30 cellular contexts compared by ENCODE assay signal in the genomic region with DNA sequence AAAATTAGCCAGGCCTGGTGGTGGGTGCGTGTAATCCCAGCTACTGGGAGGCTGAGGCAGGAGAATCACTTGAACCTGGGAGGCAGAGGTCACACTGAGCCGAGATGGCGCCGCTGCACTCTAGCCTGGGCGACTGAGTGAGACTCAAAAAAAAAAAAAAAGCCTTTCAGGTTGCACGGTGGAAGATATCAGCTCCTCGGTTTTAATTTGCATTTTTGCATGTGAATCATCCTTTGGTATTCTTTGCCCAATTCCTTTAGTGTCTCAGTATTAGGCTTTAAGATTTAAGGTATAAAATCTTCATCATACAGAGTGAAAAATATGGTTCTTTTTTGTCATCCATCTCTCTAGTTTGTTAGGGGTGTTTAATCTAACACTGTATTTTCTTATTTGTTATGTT.
"Had no signal": no experiment of that assay in that cellular context is flagged by ENCODE, and none has a peak within 500 bp of the region (broad histone marks: within the 10 kb centered on the region; RNA-seq: fewer than 3 reads in every experiment).

No MANE protein-coding gene starts in this region.

- H3K27me3 ChIP-seq: ascending aorta, body of pancreas, breast epithelium, MG63, SJSA1 had no signal

- H3K27ac ChIP-seq: ascending aorta, body of pancreas, breast epithelium, SJSA1, WERI-Rb-1 had no signal

- H3K4me3 ChIP-seq: ascending aorta, body of pancreas, breast epithelium, MG63, SJSA1 had no signal

- H3K4me1 Mint-ChIP-seq: activated CD4-positive, alpha-beta T cell treated with anti-CD3 and anti-CD28 coated beads, Interleukin-2, amount 10 ng/mL, durations not matched to agents 24 days and 14 days; activated naive CD4-positive, alpha-beta T cell treated with anti-CD3 and anti-CD28 coated beads, Interleukin-2, amount 50 U/mL, for 24 hours; activated naive CD8-positive, alpha-beta T cell treated with anti-CD3 and anti-CD28 coated beads, Interleukin-2, amount 10 ng/mL, durations not matched to agents 7 days and 5 days had no signal

- H3K36me3 Mint-ChIP-seq: activated naive CD4-positive, alpha-beta T cell treated with anti-CD3 and anti-CD28 coated beads, Interleukin-2, amount 50 U/mL, for 24 hours; activated naive CD8-positive, alpha-beta T cell treated with anti-CD3 and anti-CD28 coated beads, Interleukin-2, amount 10 ng/mL, durations not matched to agents 7 days and 5 days had no signal

- H3K4me3 Mint-ChIP-seq: activated CD4-positive, alpha-beta T cell treated with anti-CD3 and anti-CD28 coated beads, Interleukin-2, amount 10 ng/mL, durations not matched to agents 24 days and 14 days; activated CD8-positive, alpha-beta T cell treated with anti-CD3 and anti-CD28 coated beads for 36 hours; activated naive CD4-positive, alpha-beta T cell treated with anti-CD3 and anti-CD28 coated beads, Interleukin-2, amount 50 U/mL, for 24 hours; activated naive CD8-positive, alpha-beta T cell treated with anti-CD3 and anti-CD28 coated beads, Interleukin-2, amount 10 ng/mL, durations not matched to agents 7 days and 5 days; activated T-cell treated with anti-CD3 and anti-CD28 coated beads, Interleukin-2, amount 50 U/mL, for 24 hours had no signal

- H3K4me1 ChIP-seq: body of pancreas, breast epithelium had no signal

- H3K27ac Mint-ChIP-seq: activated CD4-positive, alpha-beta T cell treated with anti-CD3 and anti-CD28 coated beads, Interleukin-2, amount 10 ng/mL, durations not matched to agents 24 days and 14 days; activated CD8-positive, alpha-beta T cell treated with anti-CD3 and anti-CD28 coated beads for 36 hours; activated naive CD4-positive, alpha-beta T cell treated with anti-CD3 and anti-CD28 coated beads, Interleukin-2, amount 50 U/mL, for 24 hours; activated naive CD8-positive, alpha-beta T cell treated with anti-CD3 and anti-CD28 coated beads, Interleukin-2, amount 10 ng/mL, durations not matched to agents 7 days and 5 days; activated T-cell treated with anti-CD3 and anti-CD28 coated beads, Interleukin-2, amount 50 U/mL, for 24 hours; activated T-helper 2 cell treated with anti-CD3 and anti-CD28 coated beads, Interferon-gamma antibody, Interleukin-2, Interleukin-4, amounts not matched to agents 10 μg/mL and 5 μg/mL and 100 μg/mL, durations not matched to agents 14 hours and 24 hours and 36 hours had no signal

- H3K9me3 ChIP-seq: ascending aorta, body of pancreas, breast epithelium, MG63, SJSA1 had no signal

- DNase-seq: activated CD4-positive, alpha-beta T cell treated with anti-CD3 and anti-CD28 coated beads, Interleukin-2, amount 10 ng/mL, durations not matched to agents 24 days and 14 days; activated CD4-positive, alpha-beta T cell treated with anti-CD3 and anti-CD28 coated beads, Interleukin-2, amount 50 U/mL, for 4 hours; activated CD8-positive, alpha-beta T cell treated with anti-CD3 and anti-CD28 coated beads for 36 hours; activated gamma-delta T cell; activated naive CD4-positive, alpha-beta T cell treated with Interleukin-2 at 50 U/mL for 16 hours; activated naive CD8-positive, alpha-beta T cell treated with anti-CD3 and anti-CD28 coated beads, Interleukin-2, amount 10 ng/mL, durations not matched to agents 7 days and 5 days; activated T-cell treated with anti-CD3 and anti-CD28 coated beads, Interleukin-2, amount 50 U/mL, for 24 hours; amygdala; body of pancreas; Karpas-422; MG63; NCI-H1048; NCI-H1436 treated with DMSO at 0.1 percent for 48 hours; NCI-H1694 treated with DMSO at 0.1 percent for 48 hours; NCI-H2029; NCI-H345; NCI-H524 treated with DMSO at 0.1 percent for 48 hours; RPMI8226; SHP77 treated with DMSO at 0.1 percent for 48 hours; SW 1271; T-helper 1 cell; T-helper 2 cell; T-helper 9 cell; WERI-Rb-1 had no signal

- ATAC-seq: activated CD8-positive, alpha-beta T cell treated with anti-CD3 and anti-CD28 coated beads for 36 hours; body of pancreas; Panc1 had no signal

- H3K9me3 Mint-ChIP-seq: activated CD4-positive, alpha-beta T cell treated with anti-CD3 and anti-CD28 coated beads, Interleukin-2, amount 10 ng/mL, durations not matched to agents 24 days and 14 days; activated naive CD4-positive, alpha-beta T cell treated with anti-CD3 and anti-CD28 coated beads, Interleukin-2, amount 50 U/mL, for 24 hours; activated naive CD8-positive, alpha-beta T cell treated with anti-CD3 and anti-CD28 coated beads, Interleukin-2, amount 10 ng/mL, durations not matched to agents 7 days and 5 days; activated T-cell treated with anti-CD3 and anti-CD28 coated beads, Interleukin-2, amount 50 U/mL, for 24 hours had no signal

- H3K36me3 ChIP-seq: ascending aorta, breast epithelium, MG63, SJSA1, WERI-Rb-1 had no signal
